In the genomic region with DNA sequence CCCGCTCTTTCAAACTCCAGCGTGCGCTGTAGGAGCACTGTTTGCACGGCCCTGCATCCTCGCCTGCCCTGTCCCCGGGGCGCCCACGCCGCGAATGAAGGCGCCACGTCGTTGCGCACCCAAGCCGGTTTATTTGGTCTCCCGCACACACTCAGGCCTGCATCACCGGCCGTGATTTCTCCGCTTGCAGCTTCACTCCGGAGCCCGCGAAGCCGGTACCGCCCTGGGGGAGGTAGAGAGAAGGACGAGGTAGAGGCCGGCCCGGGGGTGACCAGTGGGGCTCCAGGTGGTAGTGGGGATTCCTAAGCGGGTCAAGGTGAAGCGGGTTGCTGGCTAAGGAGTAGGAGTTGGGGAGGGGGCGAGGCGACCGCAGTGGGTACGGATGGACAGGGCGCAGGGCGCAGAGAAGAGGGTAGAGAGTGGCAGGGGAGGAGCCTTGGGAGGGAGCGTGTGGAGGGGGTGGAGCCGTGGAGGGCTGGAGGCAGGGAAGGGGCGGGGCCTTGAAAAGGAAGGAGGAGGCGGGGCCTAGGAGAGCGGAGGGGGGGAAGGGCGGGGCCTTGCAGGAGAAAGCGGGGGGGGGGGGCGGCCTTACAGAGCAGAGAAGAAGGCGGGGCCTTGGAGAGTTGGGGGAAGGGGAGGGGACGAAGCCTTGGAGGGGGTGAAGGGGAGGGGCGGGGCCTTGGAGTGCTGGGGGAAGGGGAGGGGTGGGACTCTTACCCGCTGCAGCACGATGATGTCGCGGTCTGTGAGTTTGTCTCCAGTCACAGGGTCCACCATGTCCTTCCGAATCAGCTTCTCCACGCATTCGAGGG, we compare ENCODE assay signal across 8 cellular contexts. TPM values are rescaled to one million over a fixed set of nuclear protein-coding genes. Genes with fewer than 3 reads are reported as not detected.
A peak's percentile ranks its signal among the peaks of the same experiment; 100 is the strongest.
DNase-seq lines count a peak whose midpoint lies in the region; ATAC-seq, FAIRE-seq and TF ChIP-seq lines count a peak whose summit lies in the region.

No MANE protein-coding gene starts in this region.

- no peaks in the 10 kb centered on the region; the same call in 1 of the 3 replicates for H3K4me1 ChIP-seq in A549
- peaks cover 0 to 54% (median 3%) of the 10 kb centered on the region in 9 donors for H3K4me1 ChIP-seq in heart right ventricle

- peaks cover 59% of the 10 kb centered on the region for H3K36me3 ChIP-seq in MG63
- H3K36me3 ChIP-seq in heart right ventricle: peaks cover 0 to 72% (median 50%) of the 10 kb centered on the region in 9 donors

- H3K9me3 Mint-ChIP-seq in activated T-helper 1 cell treated with anti-CD3 and anti-CD28 coated beads, Interleukin-12 subunit alpha, Interleukin-12 subunit beta, Interleukin-2, Interleukin-4 antibody, amounts not matched to agents 30 ng/mL and 10 ng/mL and 1 ng/mL, durations not matched to agents 14 hours and 24 hours and 36 hours: no peaks in the 10 kb centered on the region

- peaks cover 26% of the 10 kb centered on the region for H3K36me3 Mint-ChIP-seq in activated T-helper 1 cell treated with anti-CD3 and anti-CD28 coated beads, Interleukin-12 subunit alpha, Interleukin-12 subunit beta, Interleukin-2, Interleukin-4 antibody, amounts not matched to agents 30 ng/mL and 10 ng/mL and 1 ng/mL, durations not matched to agents 14 hours and 24 hours and 36 hours (ENCODE audit: low read depth)

- H3K9me3 ChIP-seq in A549: no peaks in the 10 kb centered on the region
- no peaks in the 10 kb centered on the region for H3K9me3 ChIP-seq in MG63
- H3K9me3 ChIP-seq in heart right ventricle: no peaks in the 10 kb centered on the region

- H3K27me3 Mint-ChIP-seq in activated T-helper 1 cell treated with anti-CD3 and anti-CD28 coated beads, Interleukin-12 subunit alpha, Interleukin-12 subunit beta, Interleukin-2, Interleukin-4 antibody, amounts not matched to agents 30 ng/mL and 10 ng/mL and 1 ng/mL, durations not matched to agents 14 hours and 24 hours and 36 hours (ENCODE audit: insufficient read depth): no peaks in the 10 kb centered on the region

- CTCF ChIA-PET in A549 (lab: Yijun Ruan, JAX): interaction anchor here (13.0 to 19.1 kb wide), 2 partner anchors 7 to 21 kb away, joined by 210 to 426 read pairs; partner anchors contain the start of genes NOSIP and PRRG2

- WGBS in A549 (ENCODE audit: missing lambda C conversion rate): 98% methylated on average over 42 of the region's 53 CpGs
- 88 to 89% methylated on average over 45 to 51 of the region's 53 CpGs for WGBS in heart right ventricle, 2 donors

- POLR2A ChIA-PET in A549 (lab: Yijun Ruan, JAX): interaction anchor here (0.6 kb wide), 1 partner anchor 10 kb away, joined by 7 read pairs; no protein-coding TSS in a partner anchor

- peak overlapping the region; percentile 89 for H3K27ac Mint-ChIP-seq in activated T-helper 1 cell treated with anti-CD3 and anti-CD28 coated beads, Interleukin-12 subunit alpha, Interleukin-12 subunit beta, Interleukin-2, Interleukin-4 antibody, amounts not matched to agents 30 ng/mL and 10 ng/mL and 1 ng/mL, durations not matched to agents 14 hours and 24 hours and 36 hours

- H3K27ac ChIP-seq in A549 (no peak overlapping the region), heart right ventricle (peak overlapping the region in 4 of 10 donors; percentile 15 to 70 (median 40))

- H3K4me2 ChIP-seq in A549: no peak overlapping the region

- H3K4me3 ChIP-seq in A549: no peak overlapping the region
- H3K4me3 ChIP-seq in MG63: no peak overlapping the region
- H3K4me3 ChIP-seq in heart right ventricle: no peak overlapping the region

- peak; percentile 72 to 76 for DNase-seq in A549 (ENCODE audit: low read depth in 1 of 2, low spot score in 1 of 2)
- peak; percentile 30 for DNase-seq in MG63
- peak; percentile 73 for DNase-seq in activated T-helper 1 cell treated with anti-CD3 and anti-CD28 coated beads, Interleukin-12 subunit alpha, Interleukin-12 subunit beta, Interleukin-2, Interleukin-4 antibody, amounts not matched to agents 30 ng/mL and 10 ng/mL and 1 ng/mL, durations not matched to agents 14 hours and 24 hours and 36 hours (ENCODE audit: low spot score)
- DNase-seq in heart right ventricle: peak in 1 of 2 donors; percentile 47
- DNase-seq in stimulated activated CD4-positive, alpha-beta T cell treated with anti-CD3 and anti-CD28 coated beads, Interleukin-1b, Interleukin-23, amount 100 ng/mL, for 1 hour (ENCODE audit: low read depth in 2 of 2): peak; percentile 64 to 77
- no peak for DNase-seq in cerebellum (ENCODE audit: low spot score)
- DNase-seq in SHP77 treated with DMSO at 0.1 percent for 48 hours (lab: John Stamatoyannopoulos, UW): no peak

- H3K27me3 ChIP-seq in MG63 (no peaks in the 10 kb centered on the region), heart right ventricle (no peaks in the 10 kb centered on the region)

- TF ChIP-seq POLR2A in A549 (IDR thresholded peaks at IDR 0.05; ENCODE audit: low read length): no peak

- H3K4me1 Mint-ChIP-seq in activated T-helper 1 cell treated with anti-CD3 and anti-CD28 coated beads, Interleukin-12 subunit alpha, Interleukin-12 subunit beta, Interleukin-2, Interleukin-4 antibody, amounts not matched to agents 30 ng/mL and 10 ng/mL and 1 ng/mL, durations not matched to agents 14 hours and 24 hours and 36 hours (ENCODE audit: low read depth): peaks cover 65% of the 10 kb centered on the region

- peak overlapping the region; percentile 15 for H3K4me3 Mint-ChIP-seq in activated T-helper 1 cell treated with anti-CD3 and anti-CD28 coated beads, Interleukin-12 subunit alpha, Interleukin-12 subunit beta, Interleukin-2, Interleukin-4 antibody, amounts not matched to agents 30 ng/mL and 10 ng/mL and 1 ng/mL, durations not matched to agents 14 hours and 24 hours and 36 hours

- no peak for TF ChIP-seq EP300 in A549 (IDR thresholded peaks at IDR 0.05)

- FAIRE-seq in A549 (lab: Jason Lieb, UNC): no peak

- intact Hi-C loops in activated T-helper 1 cell treated with anti-CD3 and anti-CD28 coated beads, Interleukin-12 subunit alpha, Interleukin-12 subunit beta, Interleukin-2, Interleukin-4 antibody, amounts not matched to agents 30 ng/mL and 10 ng/mL and 1 ng/mL, durations not matched to agents 14 hours and 24 hours and 36 hours (cut with micrococcal nuclease): loop anchor here (2.0 kb wide), 1 partner anchor 21 kb away; no protein-coding TSS in a partner anchor
- intact Hi-C loops in heart right ventricle (cut with DNase I): no loop called here

- TF ChIP-seq RAD21 in A549 (conservative IDR thresholded peaks at IDR 0.05 in 1 of 2, IDR thresholded peaks at IDR 0.05 in 1 of 2): no peak

- ATAC-seq in A549 (peak; percentile 48 to 77; a peak in 4 of 6 replicates), heart right ventricle (peak in 7 of 8 donors; percentile 26 to 54 (median 36)), HG03432 (IDR thresholded peaks at IDR 0.05; ENCODE audit: unreplicated experiment) (no peak)

- TF ChIP-seq CTCF in A549 (IDR thresholded peaks at IDR 0.05) (no peak), heart right ventricle (IDR thresholded peaks at IDR 0.05) (no peak)

RNA-seq across cellular contexts. Expression of gene NOSIP, which starts 24.6 kb away (rescaled TPM):
- polyA plus RNA-seq in A549 (2011; rRNA removed) (49.0 and 52.5 TPM in 2 replicates), A549 (2017; fragmentation: RNase III; extraction: RNeasy Plus Mini Kit Qiagen cat#74134 plus additional on column Dnase treatment) (98.0 to 105 TPM (median 101 TPM) in 3 replicates), heart right ventricle (100 to 1,000 TPM in 1 of 2 donors, 10 to 100 TPM in 1; 82.6 to 120 TPM)
- polyA plus RNA-seq in A549 (2012; cell fraction: cytosol; rRNA removed): 187 and 189 TPM in 2 replicates
- polyA plus RNA-seq in A549 (2012; cell fraction: nucleus; rRNA removed): 179 and 276 TPM in 2 replicates
- 67.2 and 78.2 TPM in 2 replicates for polyA minus RNA-seq in A549 (2011; rRNA and poly(A)+ RNA removed)
- total RNA-seq in MG63 (2014; rRNA removed; shearing (Covaris generic); ENCODE audit: low replicate concordance): 46.1 and 109 TPM in 2 replicates
- total RNA-seq in activated T-helper 1 cell treated with anti-CD3 and anti-CD28 coated beads, Interleukin-12 subunit alpha, Interleukin-12 subunit beta, Interleukin-2, Interleukin-4 antibody, amounts not matched to agents 30 ng/mL and 10 ng/mL and 1 ng/mL, durations not matched to agents 14 hours and 24 hours and 36 hours: 72.1 and 77.5 TPM in 2 replicates
- total RNA-seq in heart right ventricle (10 to 100 TPM; 38.0 to 53.9 (median 45.1) TPM), cerebellum (25.4 TPM)

RNA-seq across cellular contexts. Expression of gene PRRG2, which starts 25.3 kb away (rescaled TPM):
- 0.53 and 0.82 TPM in 2 replicates for polyA plus RNA-seq in A549 (2011; rRNA removed)
- 0.45 and 0.54 TPM in 2 replicates for polyA plus RNA-seq in A549 (2012; cell fraction: cytosol; rRNA removed)
- polyA plus RNA-seq in A549 (2012; cell fraction: nucleus; rRNA removed): 0.55 and 0.66 TPM in 2 replicates
- 0.68 to 1.1 TPM (median 1.0 TPM) in 3 replicates for polyA plus RNA-seq in A549 (2017; fragmentation: RNase III; extraction: RNeasy Plus Mini Kit Qiagen cat#74134 plus additional on column Dnase treatment)
- polyA minus RNA-seq in A549 (2011; rRNA and poly(A)+ RNA removed): 0.44 and 0.54 TPM in 2 replicates
- total RNA-seq in MG63 (2014; rRNA removed; shearing (Covaris generic); ENCODE audit: low replicate concordance): 0.20 TPM in 1 of 2 replicates, not detected in the other
- total RNA-seq in activated T-helper 1 cell treated with anti-CD3 and anti-CD28 coated beads, Interleukin-12 subunit alpha, Interleukin-12 subunit beta, Interleukin-2, Interleukin-4 antibody, amounts not matched to agents 30 ng/mL and 10 ng/mL and 1 ng/mL, durations not matched to agents 14 hours and 24 hours and 36 hours: 0.59 and 1.2 TPM in 2 replicates
- 1 to 10 TPM in 1 of 10 donors, under 1 TPM in 9; 0.34 to 1.0 (median 0.57) TPM for total RNA-seq in heart right ventricle
- 1 to 10 TPM; 1.1 to 2.4 TPM for polyA plus RNA-seq in heart right ventricle
- 0.45 TPM for total RNA-seq in cerebellum

RNA-seq across cellular contexts. Expression of gene RCN3, which starts 28.0 kb away (rescaled TPM):
- polyA plus RNA-seq in A549 (2011; rRNA removed) (0.31 and 0.41 TPM in 2 replicates), A549 (2017; fragmentation: RNase III; extraction: RNeasy Plus Mini Kit Qiagen cat#74134 plus additional on column Dnase treatment) (1.6 to 2.1 TPM (median 1.8 TPM) in 3 replicates), heart right ventricle (10 to 100 TPM; 23.6 to 38.3 TPM)
- 0.78 and 0.98 TPM in 2 replicates for polyA plus RNA-seq in A549 (2012; cell fraction: cytosol; rRNA removed)
- 5.4 and 5.7 TPM in 2 replicates for polyA plus RNA-seq in A549 (2012; cell fraction: nucleus; rRNA removed)
- not detected in 2 replicates for polyA minus RNA-seq in A549 (2011; rRNA and poly(A)+ RNA removed)
- total RNA-seq in MG63 (2014; rRNA removed; shearing (Covaris generic); ENCODE audit: low replicate concordance): 131 and 183 TPM in 2 replicates
- 2.0 and 2.1 TPM in 2 replicates for total RNA-seq in activated T-helper 1 cell treated with anti-CD3 and anti-CD28 coated beads, Interleukin-12 subunit alpha, Interleukin-12 subunit beta, Interleukin-2, Interleukin-4 antibody, amounts not matched to agents 30 ng/mL and 10 ng/mL and 1 ng/mL, durations not matched to agents 14 hours and 24 hours and 36 hours
- total RNA-seq in heart right ventricle (10 to 100 TPM in 2 of 10 donors, 1 to 10 TPM in 8; 4.7 to 23.4 (median 6.1) TPM), cerebellum (3.3 TPM)

RNA-seq across cellular contexts. Expression of gene PRR12, which starts 35.2 kb away (rescaled TPM):
- polyA plus RNA-seq in A549 (2011; rRNA removed) (0.78 and 1.6 TPM in 2 replicates), A549 (2017; fragmentation: RNase III; extraction: RNeasy Plus Mini Kit Qiagen cat#74134 plus additional on column Dnase treatment) (13.0 to 16.3 TPM (median 15.6 TPM) in 3 replicates), heart right ventricle (10 to 100 TPM in 1 of 2 donors, 1 to 10 TPM in 1; 5.2 to 11.1 TPM)
- polyA plus RNA-seq in A549 (2012; cell fraction: cytosol; rRNA removed): 3.9 and 5.4 TPM in 2 replicates
- 12.6 and 13.4 TPM in 2 replicates for polyA plus RNA-seq in A549 (2012; cell fraction: nucleus; rRNA removed)
- 0.83 and 2.8 TPM in 2 replicates for polyA minus RNA-seq in A549 (2011; rRNA and poly(A)+ RNA removed)
- 1.2 and 1.8 TPM in 2 replicates for total RNA-seq in MG63 (2014; rRNA removed; shearing (Covaris generic); ENCODE audit: low replicate concordance)
- total RNA-seq in activated T-helper 1 cell treated with anti-CD3 and anti-CD28 coated beads, Interleukin-12 subunit alpha, Interleukin-12 subunit beta, Interleukin-2, Interleukin-4 antibody, amounts not matched to agents 30 ng/mL and 10 ng/mL and 1 ng/mL, durations not matched to agents 14 hours and 24 hours and 36 hours: 32.3 and 34.2 TPM in 2 replicates
- total RNA-seq in heart right ventricle (10 to 100 TPM; 11.2 to 19.2 (median 16.7) TPM), cerebellum (5.2 TPM)

RNA-seq across cellular contexts. Expression of gene FCGRT, which starts 43.3 kb away (rescaled TPM):
- polyA plus RNA-seq in A549 (2011; rRNA removed) (25.7 and 32.0 TPM in 2 replicates), A549 (2017; fragmentation: RNase III; extraction: RNeasy Plus Mini Kit Qiagen cat#74134 plus additional on column Dnase treatment) (20.0 to 28.4 TPM (median 28.4 TPM) in 3 replicates), heart right ventricle (10 to 100 TPM; 63.2 to 83.6 TPM)
- polyA plus RNA-seq in A549 (2012; cell fraction: cytosol; rRNA removed): 20.4 and 28.0 TPM in 2 replicates
- 47.2 and 48.8 TPM in 2 replicates for polyA plus RNA-seq in A549 (2012; cell fraction: nucleus; rRNA removed)
- 23.9 and 24.7 TPM in 2 replicates for polyA minus RNA-seq in A549 (2011; rRNA and poly(A)+ RNA removed)
- total RNA-seq in MG63 (2014; rRNA removed; shearing (Covaris generic); ENCODE audit: low replicate concordance): 29.6 and 58.0 TPM in 2 replicates
- 0.88 and 1.1 TPM in 2 replicates for total RNA-seq in activated T-helper 1 cell treated with anti-CD3 and anti-CD28 coated beads, Interleukin-12 subunit alpha, Interleukin-12 subunit beta, Interleukin-2, Interleukin-4 antibody, amounts not matched to agents 30 ng/mL and 10 ng/mL and 1 ng/mL, durations not matched to agents 14 hours and 24 hours and 36 hours
- total RNA-seq in heart right ventricle (100 to 1,000 TPM in 2 of 10 donors, 10 to 100 TPM in 8; 49.0 to 175 (median 71.4) TPM), cerebellum (22.7 TPM)

Comparison
In these comparisons a context has a peak if more than half of its experiments do, and no peak if none do; other contexts are left out.
1. DNase-seq: peak in A549 (2 of 2), MG63 (single experiment), activated T-helper 1 cell treated with anti-CD3 and anti-CD28 coated beads, Interleukin-12 subunit alpha, Interleukin-12 subunit beta, Interleukin-2, Interleukin-4 antibody, amounts not matched to agents 30 ng/mL and 10 ng/mL and 1 ng/mL, durations not matched to agents 14 hours and 24 hours and 36 hours (single experiment) and stimulated activated CD4-positive, alpha-beta T cell treated with anti-CD3 and anti-CD28 coated beads, Interleukin-1b, Interleukin-23, amount 100 ng/mL, for 1 hour (2 of 2); none in cerebellum (single experiment) and SHP77 treated with DMSO at 0.1 percent for 48 hours (single experiment).